ENCODE assay signal across 8 cellular contexts in genomic region chr11:57493507-57494503, GRCh38. TPM values are rescaled to one million over a fixed set of nuclear protein-coding genes. Genes with fewer than 3 reads are reported as not detected.
DNase-seq lines count a peak whose midpoint lies in the region; ATAC-seq and TF ChIP-seq lines count a peak whose summit lies in the region.

No MANE protein-coding gene starts in this region.

- DNase-seq in DMS53 (lab: John Stamatoyannopoulos, UW) (peak; percentile 69), DMS53 treated with DMSO at 0.1 percent for 48 hours (lab: John Stamatoyannopoulos, UW; ENCODE audit: unreplicated experiment) (no peak), PC-3 (peak; percentile 85), cardiac muscle cell (ENCODE audit: low read depth in 1 of 2, low spot score in 1 of 2) (peak; percentile 43 to 65), smooth muscle cell (lab: John Stamatoyannopoulos, UW; ENCODE audit: unreplicated experiment) (no peak)
- peak; percentile 70 for DNase-seq in activated T-helper 9 cell treated with anti-CD3 and anti-CD28 coated beads, Interleukin-2, amount 50 U/mL, for 16 hours (ENCODE audit: low read depth)

- POLR2A ChIA-PET in PC-3 (lab: Charles Lee; ENCODE audit: unreplicated experiment) = interaction anchor here (0.5 kb wide), 1 partner anchor 148 kb away, joined by 7 read pairs; no protein-coding TSS in a partner anchor

- H3K36me3 ChIP-seq in PC-3 (ENCODE audit: low read depth, low read length) (no peaks in the 10 kb centered on the region; the same call in 1 of the 2 replicates), cardiac muscle cell (no peaks in the 10 kb centered on the region), smooth muscle cell (ENCODE audit: low read depth) (no peaks in the 10 kb centered on the region)

- TF ChIP-seq CTCF in PC-3 (conservative IDR thresholded peaks at IDR 0.05; ENCODE audit: low read depth, low read length) = peak; percentile 98
- TF ChIP-seq CTCF in cardiac muscle cell (IDR thresholded peaks at IDR 0.05; ENCODE audit: low read depth, low read length) = peak; percentile 95
- TF ChIP-seq CTCF in smooth muscle cell (IDR thresholded peaks at IDR 0.05; ENCODE audit: borderline replicate concordance, insufficient read depth, poor library complexity, severe bottlenecking) = peak; percentile 79

- no peaks in the 10 kb centered on the region for H4K20me1 ChIP-seq in PC-3 (ENCODE audit: low read length)
- no peaks in the 10 kb centered on the region for H4K20me1 ChIP-seq in smooth muscle cell (ENCODE audit: low read depth)

- 85% methylated on average over 15 of the region's 15 CpGs for WGBS in smooth muscle cell (ENCODE audit: low lambda C conversion rate)

- H3K27me3 ChIP-seq in PC-3 (ENCODE audit: low read length) = no peaks in the 10 kb centered on the region
- H3K27me3 ChIP-seq in cardiac muscle cell = no peaks in the 10 kb centered on the region
- H3K27me3 ChIP-seq in smooth muscle cell (ENCODE audit: low read depth) = no peaks in the 10 kb centered on the region

- H3K9ac ChIP-seq in PC-3 (ENCODE audit: low read length) (no peak overlapping the region), smooth muscle cell (ENCODE audit: low read depth) (no peak overlapping the region)

- no peaks in the 10 kb centered on the region for H3K9me2 ChIP-seq in PC-3 (replicated peaks; ENCODE audit: low read length)

- H3K27ac ChIP-seq in PC-3 (ENCODE audit: low read length) = no peak overlapping the region
- no peak overlapping the region for H3K27ac ChIP-seq in cardiac muscle cell
- H3K27ac ChIP-seq in smooth muscle cell (ENCODE audit: low read depth) = no peak overlapping the region

- ATAC-seq in HG03066 (IDR thresholded peaks at IDR 0.05; ENCODE audit: low read depth, unreplicated experiment) (peak; percentile 58), PC-3 (peak; percentile 79), HG03571 (IDR thresholded peaks at IDR 0.05; ENCODE audit: unreplicated experiment) (no peak)

- H3F3A ChIP-seq in PC-3 (ENCODE audit: low read length, unreplicated experiment) = no peaks in the 10 kb centered on the region
- H3F3A ChIP-seq in smooth muscle cell (ENCODE audit: low read depth) = no peaks in the 10 kb centered on the region

- H3K9me3 ChIP-seq in PC-3 (ENCODE audit: low read length) (no peaks in the 10 kb centered on the region), cardiac muscle cell (ENCODE audit: low read depth) (no peaks in the 10 kb centered on the region), smooth muscle cell (replicated peaks; ENCODE audit: low read depth) (no peaks in the 10 kb centered on the region)

- H2AFZ ChIP-seq in PC-3 (ENCODE audit: low read length) = no peak overlapping the region
- H2AFZ ChIP-seq in smooth muscle cell (ENCODE audit: low read depth) = no peak overlapping the region

- H3K4me2 ChIP-seq in PC-3 (ENCODE audit: low read length) = no peak overlapping the region
- no peak overlapping the region for H3K4me2 ChIP-seq in smooth muscle cell

- CTCF ChIA-PET in PC-3 (lab: Charles Lee) = interaction anchor here (0.6 to 1.4 kb wide), 11 partner anchors 8 to 154 kb away, joined by 3 to 12 read pairs (median 7); no protein-coding TSS in a partner anchor

- TSS peak; percentile 99 for BruUV-seq in PC-3 (replicated peaks; lab: Mats Ljungman, UMichigan)

- no peaks in the 10 kb centered on the region for H3K79me2 ChIP-seq in PC-3 (ENCODE audit: low read length)
- no peaks in the 10 kb centered on the region for H3K79me2 ChIP-seq in smooth muscle cell (ENCODE audit: low read depth)

- intact Hi-C loops in PC-3 (cut with micrococcal nuclease) = loop anchor here (1.0 kb wide), 1 partner anchor 33 kb away; no protein-coding TSS in a partner anchor

- H3K4me3 ChIP-seq in PC-3 (ENCODE audit: low read length) (no peak overlapping the region), cardiac muscle cell (no peak overlapping the region), smooth muscle cell (no peak overlapping the region)

- no peaks in the 10 kb centered on the region for H3K4me1 ChIP-seq in PC-3 (ENCODE audit: insufficient read depth, low read length)
- H3K4me1 ChIP-seq in cardiac muscle cell (ENCODE audit: low read depth) = no peaks in the 10 kb centered on the region
- no peaks in the 10 kb centered on the region for H3K4me1 ChIP-seq in smooth muscle cell (ENCODE audit: low read depth)

RNA-seq across cellular contexts. Expression of gene SLC43A1, which starts 21.7 kb away (rescaled TPM):
- total RNA-seq in PC-3 (2014; rRNA removed) = 7.4 and 12.4 TPM in 2 replicates
- total RNA-seq in cardiac muscle cell = 13.3 and 24.6 TPM in 2 replicates
- polyA plus RNA-seq in cardiac muscle cell = 11.2 and 23.7 TPM in 2 replicates
- 1.3 and 9.4 TPM in 2 replicates for total RNA-seq in smooth muscle cell
- 7.3 and 7.4 TPM in 2 replicates for polyA plus RNA-seq in smooth muscle cell

RNA-seq across cellular contexts. Expression of gene RTN4RL2, which starts 33.5 kb away (rescaled TPM):
- 3.5 and 6.5 TPM in 2 replicates for total RNA-seq in PC-3 (2014; rRNA removed)
- total RNA-seq in cardiac muscle cell = 0.09 and 0.11 TPM in 2 replicates
- polyA plus RNA-seq in cardiac muscle cell = 0.61 and 1.3 TPM in 2 replicates
- 0.18 TPM in 1 of 2 replicates, not detected in the other for total RNA-seq in smooth muscle cell
- 0.34 and 0.76 TPM in 2 replicates for polyA plus RNA-seq in smooth muscle cell

RNA-seq across cellular contexts. Expression of gene TIMM10, which starts 36.7 kb away (rescaled TPM):
- total RNA-seq in PC-3 (2014; rRNA removed) = 233 and 313 TPM in 2 replicates
- total RNA-seq in cardiac muscle cell = 32.6 and 45.1 TPM in 2 replicates
- polyA plus RNA-seq in cardiac muscle cell = 57.3 and 64.7 TPM in 2 replicates
- 31.1 and 34.2 TPM in 2 replicates for total RNA-seq in smooth muscle cell
- polyA plus RNA-seq in smooth muscle cell = 108 and 110 TPM in 2 replicates

RNA-seq across cellular contexts. Expression of gene SMTNL1, which starts 43.6 kb away (rescaled TPM):
- not detected in 2 replicates for total RNA-seq in PC-3 (2014; rRNA removed)
- 0.11 TPM in 1 of 2 replicates, not detected in the other for total RNA-seq in cardiac muscle cell
- 0.47 and 0.89 TPM in 2 replicates for polyA plus RNA-seq in cardiac muscle cell
- not detected in 2 replicates for total RNA-seq in smooth muscle cell
- polyA plus RNA-seq in smooth muscle cell = not detected in 2 replicates

Comparison
In these comparisons a context has a peak if more than half of its experiments do, and no peak if none do; other contexts are left out.
1. DNase-seq: peak in DMS53 (single experiment), PC-3 (single experiment), activated T-helper 9 cell treated with anti-CD3 and anti-CD28 coated beads, Interleukin-2, amount 50 U/mL, for 16 hours (single experiment) and cardiac muscle cell (2 of 2); none in DMS53 treated with DMSO at 0.1 percent for 48 hours (single experiment) and smooth muscle cell (single experiment).
2. Peak in every context shown above with its lines, with median percentiles within 50 percentile points of each other: CTCF ChIP-seq.